Comparison of ENCODE assay signal across 1 cellular context in the genomic region with DNA sequence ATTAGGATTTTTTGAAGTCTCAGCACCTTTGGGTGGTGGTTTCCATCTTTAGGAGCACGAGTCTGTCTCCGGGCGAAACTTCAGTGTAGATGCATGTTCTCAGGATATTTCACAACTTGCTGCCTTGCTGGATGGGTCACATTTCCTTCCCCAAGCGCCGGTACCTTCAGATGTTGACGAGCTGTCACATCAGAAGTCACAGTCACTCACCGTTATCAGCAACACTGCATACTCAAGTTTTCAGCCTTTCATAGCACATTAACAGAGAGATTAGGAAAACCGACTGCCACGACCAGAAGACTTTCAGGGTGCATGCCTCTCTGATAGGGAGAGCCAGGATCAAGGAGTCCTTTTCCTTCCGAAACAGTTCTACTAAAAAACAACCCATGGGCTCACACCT.
TF ChIP-seq lines count a peak whose summit lies in the region.

No MANE protein-coding gene starts in this region.

TF ChIP-seq in K562, 482 proteins besides CTCF, POLR2A, EP300 and RAD21 (continued from another document):
- TF ChIP-seq TCF3 (CRISPR knock-in tag; IDR thresholded peaks at IDR 0.05) (peak; percentile 49), CBFA2T2 (conservative IDR thresholded peaks at IDR 0.05) (peak; percentile 35), TEAD4 (IDR thresholded peaks at IDR 0.05; ENCODE audit: low read length) (0 out of 2 replicates have a peak, but pooled peaks have one; percentile 36), TEAD4 (CRISPR knock-in tag; IDR thresholded peaks at IDR 0.05; ENCODE audit: borderline replicate concordance) (no peak), MEIS2 (IDR thresholded peaks at IDR 0.05; ENCODE audit: partially characterized antibody) (peak; percentile 56), ZNF431 (CRISPR knock-in tag; IDR thresholded peaks at IDR 0.05) (no peak), ARID1B (IDR thresholded peaks at IDR 0.05) (peak; percentile 40; the same call in 1 of the 2 replicates), CBFA2T3 (IDR thresholded peaks at IDR 0.05) (peak; percentile 65), NCOR1 (IDR thresholded peaks at IDR 0.05) (0 out of 2 replicates have a peak, but pooled peaks have one; percentile 21)
- TF ChIP-seq, protein P1, sequence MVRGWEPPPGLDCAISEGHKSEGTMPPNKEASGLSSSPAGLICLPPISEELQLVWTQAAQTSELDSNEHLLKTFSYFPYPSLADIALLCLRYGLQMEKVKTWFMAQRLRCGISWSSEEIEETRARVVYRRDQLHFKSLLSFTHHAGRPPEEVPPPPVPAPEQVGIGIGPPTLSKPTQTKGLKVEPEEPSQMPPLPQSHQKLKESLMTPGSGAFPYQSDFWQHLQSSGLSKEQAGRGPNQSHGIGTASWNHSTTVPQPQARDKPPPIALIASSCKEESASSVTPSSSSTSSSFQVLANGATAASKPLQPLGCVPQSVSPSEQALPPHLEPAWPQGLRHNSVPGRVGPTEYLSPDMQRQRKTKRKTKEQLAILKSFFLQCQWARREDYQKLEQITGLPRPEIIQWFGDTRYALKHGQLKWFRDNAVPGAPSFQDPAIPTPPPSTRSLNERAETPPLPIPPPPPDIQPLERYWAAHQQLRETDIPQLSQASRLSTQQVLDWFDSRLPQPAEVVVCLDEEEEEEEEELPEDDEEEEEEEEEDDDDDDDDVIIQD (CRISPR knock-in tag; IDR thresholded peaks at IDR 0.05): no peak
